9 cellular contexts compared by ENCODE assay signal in genomic region chr16:2090819-2091721, GRCh38. TPM values are rescaled to one million over a fixed set of nuclear protein-coding genes. Genes with fewer than 3 reads are reported as not detected.
DNase-seq lines count a peak whose midpoint lies in the region; FAIRE-seq and TF ChIP-seq lines count a peak whose summit lies in the region.
"Had no signal": no experiment of that assay in that cellular context is flagged by ENCODE, and none has a peak within 500 bp of the region (broad histone marks: within the 10 kb centered on the region; RNA-seq: fewer than 3 reads in every experiment).

No MANE protein-coding gene starts in this region.

- peaks cover 13% of the 10 kb centered on the region for H3K36me3 ChIP-seq in cardiac muscle cell
- H3K36me3 ChIP-seq in prostate gland: peaks cover 3 to 39% of the 10 kb centered on the region in 2 donors

- H3K9me3 ChIP-seq in cardiac muscle cell (ENCODE audit: low read depth): no peaks in the 10 kb centered on the region
- H3K9me3 ChIP-seq in prostate gland: no peaks in the 10 kb centered on the region

- H3K27me3 Mint-ChIP-seq in activated naive CD4-positive, alpha-beta T cell treated with anti-CD3 and anti-CD28 coated beads, Interleukin-2, amount 10 ng/mL, durations not matched to agents 7 days and 5 days: no peaks in the 10 kb centered on the region

- H3K4me3 ChIP-seq in cardiac muscle cell: peak overlapping the region; percentile 15
- no peak overlapping the region for H3K4me3 ChIP-seq in prostate gland

- TF ChIP-seq POLR2A in prostate gland (IDR thresholded peaks at IDR 0.05): peak; percentile 47

- CTCF ChIA-PET in activated naive CD4-positive, alpha-beta T cell treated with anti-CD3 and anti-CD28 coated beads, Interleukin-2, amount 10 ng/mL, durations not matched to agents 7 days and 5 days (lab: Charles Lee): no interaction called here

- peak overlapping the region; percentile 32 for H3K27ac ChIP-seq in cardiac muscle cell
- peak overlapping the region; percentile 69 to 77 for H3K27ac ChIP-seq in prostate gland

- H3K9me3 Mint-ChIP-seq in activated naive CD4-positive, alpha-beta T cell treated with anti-CD3 and anti-CD28 coated beads, Interleukin-2, amount 10 ng/mL, durations not matched to agents 7 days and 5 days: no peaks in the 10 kb centered on the region

- intact Hi-C loops in prostate gland (cut with DNase I): no loop called here

- 42% methylated on average over 93 of the region's 113 CpGs for WGBS in prostate gland

- no peak overlapping the region for H3K27ac Mint-ChIP-seq in activated naive CD4-positive, alpha-beta T cell treated with anti-CD3 and anti-CD28 coated beads, Interleukin-2, amount 10 ng/mL, durations not matched to agents 7 days and 5 days

- no peaks in the 10 kb centered on the region for H3K27me3 ChIP-seq in cardiac muscle cell
- H3K27me3 ChIP-seq in prostate gland (replicated peaks; ENCODE audit: insufficient read depth): no peaks in the 10 kb centered on the region

- no peaks in the 10 kb centered on the region for H3K4me1 Mint-ChIP-seq in activated naive CD4-positive, alpha-beta T cell treated with anti-CD3 and anti-CD28 coated beads, Interleukin-2, amount 10 ng/mL, durations not matched to agents 7 days and 5 days

- TF ChIP-seq CTCF in cardiac muscle cell (IDR thresholded peaks at IDR 0.05; ENCODE audit: low read depth, low read length): no peak
- peak in 2 of 4 experiments; percentile 43 to 45 for TF ChIP-seq CTCF in prostate gland (IDR thresholded peaks at IDR 0.05)

- no peak for FAIRE-seq in HTR-8/SVneo (lab: Jason Lieb, UNC)
- FAIRE-seq: TTC549 had no signal

- H3K4me1 ChIP-seq in cardiac muscle cell (ENCODE audit: low read depth) (peaks cover 10% of the 10 kb centered on the region), prostate gland (replicated peaks) (peaks cover 21% of the 10 kb centered on the region)

- in situ Hi-C loops in G401 (cut with HindIII; ENCODE audit: low sequenced_read_pairs): no loop called here

- DNase-seq in G401 (ENCODE audit: low spot score) (peak; percentile 61), T-helper 22 cell (ENCODE audit: low read depth) (peak; percentile 24), cardiac muscle cell (ENCODE audit: low read depth in 1 of 2, low spot score in 1 of 2) (peak; percentile 55 to 93), prostate gland (ENCODE audit: low spot score) (peak; percentile 81), HTR-8/SVneo (ENCODE audit: insufficient read length, low spot score) (no peak), middle frontal gyrus (ENCODE audit: extremely low spot score, low spot score) (no peak), GOT3 (lab: John Stamatoyannopoulos, UW) (no peak)
- no peak for DNase-seq in activated naive CD4-positive, alpha-beta T cell treated with anti-CD3 and anti-CD28 coated beads, Interleukin-2, amount 10 ng/mL, durations not matched to agents 7 days and 5 days

- peaks cover 8% of the 10 kb centered on the region for H3K36me3 Mint-ChIP-seq in activated naive CD4-positive, alpha-beta T cell treated with anti-CD3 and anti-CD28 coated beads, Interleukin-2, amount 10 ng/mL, durations not matched to agents 7 days and 5 days

- no peak overlapping the region for H3K4me3 Mint-ChIP-seq in activated naive CD4-positive, alpha-beta T cell treated with anti-CD3 and anti-CD28 coated beads, Interleukin-2, amount 10 ng/mL, durations not matched to agents 7 days and 5 days

RNA-seq across cellular contexts. Expression of gene TSC2, which starts 43.3 kb away (rescaled TPM):
- 23.3 and 36.4 TPM in 2 replicates for total RNA-seq in G401 (2014; rRNA removed; shearing (Covaris generic))
- total RNA-seq in cardiac muscle cell (103 and 152 TPM in 2 replicates), prostate gland (100 to 1,000 TPM in 1 of 2 donors, 10 to 100 TPM in 1; 86.3 to 168 TPM)
- 123 and 142 TPM in 2 replicates for polyA plus RNA-seq in cardiac muscle cell

RNA-seq across cellular contexts. Expression of gene NTHL1, which starts 43.4 kb away (rescaled TPM):
- 25.2 and 36.6 TPM in 2 replicates for total RNA-seq in G401 (2014; rRNA removed; shearing (Covaris generic))
- total RNA-seq in cardiac muscle cell (61.1 and 61.3 TPM in 2 replicates), prostate gland (10 to 100 TPM; 16.4 to 24.9 TPM)
- 51.3 and 62.7 TPM in 2 replicates for polyA plus RNA-seq in cardiac muscle cell

RNA-seq across cellular contexts. Expression of gene PKD1, which starts 44.6 kb away (rescaled TPM):
- total RNA-seq in G401 (2014; rRNA removed; shearing (Covaris generic)): 42.0 and 113 TPM in 2 replicates
- total RNA-seq in cardiac muscle cell (115 and 206 TPM in 2 replicates), prostate gland (100 to 1,000 TPM; 205 to 349 TPM)
- 49.9 and 55.3 TPM in 2 replicates for polyA plus RNA-seq in cardiac muscle cell

RNA-seq across cellular contexts. Expression of gene RAB26, which starts 57.4 kb away (rescaled TPM):
- total RNA-seq in G401 (2014; rRNA removed; shearing (Covaris generic)): 46.8 and 55.2 TPM in 2 replicates
- total RNA-seq in cardiac muscle cell (5.0 and 6.5 TPM in 2 replicates), prostate gland (1 to 10 TPM; 1.8 to 5.1 TPM)
- 12.1 and 16.7 TPM in 2 replicates for polyA plus RNA-seq in cardiac muscle cell

Comparison
In these comparisons a context has a peak if more than half of its experiments do, and no peak if none do; other contexts are left out.
1. DNase-seq: peak in G401 (single experiment), T-helper 22 cell (single experiment), cardiac muscle cell (2 of 2) and prostate gland (single experiment); none in HTR-8/SVneo (single experiment), middle frontal gyrus (single experiment), activated naive CD4-positive, alpha-beta T cell treated with anti-CD3 and anti-CD28 coated beads, Interleukin-2, amount 10 ng/mL, durations not matched to agents 7 days and 5 days (single experiment) and GOT3 (single experiment).